ENCODE assay signal across 21 cellular contexts in genomic region chr1:228397454-228397786, GRCh38. TPM values are rescaled to one million over a fixed set of nuclear protein-coding genes. Genes with fewer than 3 reads are reported as not detected.
DNase-seq lines count a peak whose midpoint lies in the region; ATAC-seq and TF ChIP-seq lines count a peak whose summit lies in the region.
"Had no signal": no experiment of that assay in that cellular context is flagged by ENCODE, and none has a peak within 500 bp of the region (broad histone marks: within the 10 kb centered on the region; RNA-seq: fewer than 3 reads in every experiment).

No MANE protein-coding gene starts in this region.

- intact Hi-C loops in left ventricle myocardium superior (cut with micrococcal nuclease) (no loop called here), right cardiac atrium (cut with DNase I) (no loop called here)

- peaks cover 34 to 40% of the 10 kb centered on the region in 2 donors for H3K4me1 Mint-ChIP-seq in effector memory CD8-positive, alpha-beta T cell (ENCODE audit: low read depth in 2 of 2)

- TF ChIP-seq CTCF in RWPE1 (conservative IDR thresholded peaks at IDR 0.05; ENCODE audit: low read depth) = no peak

- POLR2A ChIA-PET in RWPE1 (lab: Yijun Ruan, JAX; ENCODE audit: low non-redundant PET) = no interaction called here

- H3K36me3 Mint-ChIP-seq in effector memory CD8-positive, alpha-beta T cell (ENCODE audit: insufficient read depth) = peaks cover 47% of the 10 kb centered on the region

- 87% methylated on average over 7 of the region's 7 CpGs for WGBS in right cardiac atrium

- no peaks in the 10 kb centered on the region for H3K4me1 ChIP-seq in right cardiac atrium (ENCODE audit: control insufficient read depth, insufficient read depth, low read length)
- H3K4me1 ChIP-seq: testis had no signal

- H3K4me3 ChIP-seq in right cardiac atrium (ENCODE audit: low read length) = no peak overlapping the region
- H3K4me3 ChIP-seq: SJSA1, testis had no signal

- ATAC-seq in left ventricle myocardium superior (no peak), right cardiac atrium (no peak)
- ATAC-seq in effector memory CD8-positive, alpha-beta T cell (replicated peaks) = no peak

- no peaks in the 10 kb centered on the region for H3K27me3 ChIP-seq in right cardiac atrium (ENCODE audit: control insufficient read depth, insufficient read depth)
- H3K27me3 ChIP-seq: SJSA1, testis had no signal

- no peaks in the 10 kb centered on the region for H3K9me3 ChIP-seq in right cardiac atrium (ENCODE audit: control insufficient read depth, low read length)
- H3K9me3 ChIP-seq: SJSA1, testis had no signal

- no peak overlapping the region for H3K4me3 Mint-ChIP-seq in effector memory CD8-positive, alpha-beta T cell
- H3K4me3 Mint-ChIP-seq: activated naive CD4-positive, alpha-beta T cell treated with anti-CD3 and anti-CD28 coated beads, Interleukin-2, amount 50 U/mL, for 24 hours had no signal

- peak; percentile 30 for DNase-seq in left ventricle myocardium superior
- DNase-seq in right cardiac atrium = no peak
- DNase-seq in RWPE1 (ENCODE audit: low spot score) = no peak
- no peak for DNase-seq in effector memory CD8-positive, alpha-beta T cell
- DNase-seq in ureter (ENCODE audit: low spot score) = peak; percentile 43
- no peak for DNase-seq in LoVo (ENCODE audit: low spot score)
- DNase-seq in NCI-H1694 treated with DMSO at 0.1 percent for 48 hours (lab: John Stamatoyannopoulos, UW) = no peak
- DNase-seq: DMS153; HCEC 1CT; mammary epithelial cell; NCI-H1092; NCI-H1930; NCI-H2227 treated with DMSO at 0.1 percent for 48 hours; NCI-H69; occipital lobe; small intestine; stimulated activated CD4-positive, alpha-beta T cell treated with anti-CD3 and anti-CD28 coated beads, Interleukin-2, amount 100 ng/mL, for 24 hours; testis had no signal

- H3K9me3 Mint-ChIP-seq in effector memory CD8-positive, alpha-beta T cell = no peaks in the 10 kb centered on the region
- H3K9me3 Mint-ChIP-seq: activated naive CD4-positive, alpha-beta T cell treated with anti-CD3 and anti-CD28 coated beads, Interleukin-2, amount 50 U/mL, for 24 hours had no signal

- H3K27ac ChIP-seq in right cardiac atrium (ENCODE audit: low read length) (no peak overlapping the region), RWPE1 (peak overlapping the region; percentile 25)
- H3K27ac ChIP-seq: SJSA1, testis had no signal

- no peaks in the 10 kb centered on the region for H3K27me3 Mint-ChIP-seq in effector memory CD8-positive, alpha-beta T cell
- H3K27me3 Mint-ChIP-seq: activated naive CD4-positive, alpha-beta T cell treated with anti-CD3 and anti-CD28 coated beads, Interleukin-2, amount 50 U/mL, for 24 hours had no signal

- peak overlapping the region; percentile 30 to 69 for H3K27ac Mint-ChIP-seq in effector memory CD8-positive, alpha-beta T cell
- H3K27ac Mint-ChIP-seq: activated naive CD4-positive, alpha-beta T cell treated with anti-CD3 and anti-CD28 coated beads, Interleukin-2, amount 50 U/mL, for 24 hours had no signal

- CTCF ChIA-PET in RWPE1 (lab: Yijun Ruan, JAX) = no interaction called here

RNA-seq across cellular contexts. Expression of gene TRIM11, which starts 9.2 kb away (rescaled TPM):
- 7.6 TPM for total RNA-seq in left ventricle myocardium superior
- 10 to 100 TPM in 1 of 4 donors, 1 to 10 TPM in 3; 8.9 to 10.7 (median 9.5) TPM for total RNA-seq in right cardiac atrium
- polyA plus RNA-seq in right cardiac atrium = 5.9 TPM
- 40.1 TPM for total RNA-seq in ureter

RNA-seq across cellular contexts. Expression of gene TRIM17, which starts 19.2 kb away (rescaled TPM):
- total RNA-seq in left ventricle myocardium superior (0.50 TPM), right cardiac atrium (1 to 10 TPM in 2 of 4 donors, under 1 TPM in 2; 0.56 to 2.4 (median 1.2) TPM), ureter (22.6 TPM)
- polyA plus RNA-seq in right cardiac atrium = 0.41 TPM
- total RNA-seq: G401, SJSA1 had no signal

Comparison
In these comparisons a context has a peak if more than half of its experiments do, and no peak if none do; other contexts are left out.
1. DNase-seq: peak in left ventricle myocardium superior (single experiment) and ureter (single experiment); none in right cardiac atrium (0 of 3), RWPE1 (single experiment), effector memory CD8-positive, alpha-beta T cell (0 of 3), LoVo (single experiment) and NCI-H1694 treated with DMSO at 0.1 percent for 48 hours (single experiment).